9 cellular contexts compared by ENCODE assay signal in the genomic region with DNA sequence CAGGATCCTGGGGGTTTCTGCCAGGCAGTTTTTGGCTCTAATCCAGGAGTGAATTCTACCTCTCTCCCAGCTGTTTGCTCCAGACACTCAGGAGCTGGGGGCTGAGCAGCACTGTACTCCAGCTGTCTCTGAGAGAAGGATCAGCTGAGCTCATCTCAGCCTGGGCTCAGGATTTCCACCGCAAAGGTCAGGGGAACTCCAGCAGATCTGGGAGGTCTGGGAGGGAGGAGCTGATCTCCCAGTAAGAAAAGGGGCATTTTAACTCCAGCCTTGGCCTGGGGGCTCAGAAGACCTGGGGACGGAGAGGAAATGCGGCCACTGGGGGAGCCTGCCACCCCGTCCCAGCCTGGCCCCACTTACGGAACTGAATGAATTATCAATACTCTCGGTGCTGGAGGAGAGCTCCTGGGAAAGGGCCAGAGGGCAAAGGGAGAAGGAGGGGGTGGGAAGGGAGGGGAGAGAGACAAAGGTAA. TPM values are rescaled to one million over a fixed set of nuclear protein-coding genes. Genes with fewer than 3 reads are reported as not detected.
DNase-seq lines count a peak whose midpoint lies in the region; ATAC-seq and TF ChIP-seq lines count a peak whose summit lies in the region.
"Had no signal": no experiment of that assay in that cellular context is flagged by ENCODE, and none has a peak within 500 bp of the region (broad histone marks: within the 10 kb centered on the region; RNA-seq: fewer than 3 reads in every experiment).

No MANE protein-coding gene starts in this region.

- no peaks in the 10 kb centered on the region for H3K9me2 ChIP-seq in GM23338 (ENCODE audit: insufficient read depth)

- peaks cover 10% of the 10 kb centered on the region; the same call in 1 of the 2 replicates for H3K4me1 ChIP-seq in GM23338 (ENCODE audit: insufficient read depth)
- peaks cover 64% of the 10 kb centered on the region for H3K4me1 ChIP-seq in left ventricle myocardium inferior
- H3K4me1 ChIP-seq in gastrocnemius medialis: peaks cover 55 to 60% of the 10 kb centered on the region in 2 donors

- H3F3A ChIP-seq in GM23338 (replicated peaks; ENCODE audit: low read depth): 0 out of 2 replicates have a peak, but pooled peaks cover 4% of the 10 kb centered on the region

- H3K9me3 Mint-ChIP-seq in GM23338: no peaks in the 10 kb centered on the region
- no peaks in the 10 kb centered on the region for H3K9me3 Mint-ChIP-seq in activated T-helper 2 cell treated with anti-CD3 and anti-CD28 coated beads, Interferon-gamma antibody, Interleukin-2, Interleukin-4, amounts not matched to agents 10 μg/mL and 5 μg/mL and 100 μg/mL, durations not matched to agents 14 hours and 24 hours and 36 hours

- peaks cover 4% of the 10 kb centered on the region for H3K27me3 Mint-ChIP-seq in GM23338 (ENCODE audit: insufficient read depth, low read depth, poor library complexity)
- no peaks in the 10 kb centered on the region for H3K27me3 Mint-ChIP-seq in activated T-helper 2 cell treated with anti-CD3 and anti-CD28 coated beads, Interferon-gamma antibody, Interleukin-2, Interleukin-4, amounts not matched to agents 10 μg/mL and 5 μg/mL and 100 μg/mL, durations not matched to agents 14 hours and 24 hours and 36 hours (ENCODE audit: low read depth)

- no peaks in the 10 kb centered on the region for H3K9me3 ChIP-seq in left ventricle myocardium inferior (replicated peaks)
- no peaks in the 10 kb centered on the region for H3K9me3 ChIP-seq in gastrocnemius medialis

- no peak overlapping the region for H2AFZ ChIP-seq in GM23338

- DNase-seq in GM23338 (ENCODE audit: low spot score) (peak; percentile 68), left ventricle myocardium inferior (peak; percentile 35), gastrocnemius medialis (peak in 1 of 2 donors; percentile 69), SKM-1 (lab: John Stamatoyannopoulos, UW; ENCODE audit: unreplicated experiment) (no peak), GM20000 (ENCODE audit: low spot score) (no peak), GM10266 (ENCODE audit: extremely low spot score) (no peak)
- DNase-seq in activated T-helper 2 cell treated with anti-CD3 and anti-CD28 coated beads, Interferon-gamma antibody, Interleukin-2, Interleukin-4, amounts not matched to agents 10 μg/mL and 5 μg/mL and 100 μg/mL, durations not matched to agents 14 hours and 24 hours and 36 hours (ENCODE audit: low spot score): no peak
- DNase-seq: OCI-M1 had no signal

- no peak for TF ChIP-seq POLR2A in gastrocnemius medialis (IDR thresholded peaks at IDR 0.05)

- peaks cover 35% of the 10 kb centered on the region for H3K36me3 Mint-ChIP-seq in GM23338 (ENCODE audit: low read depth)
- peaks cover 79% of the 10 kb centered on the region for H3K36me3 Mint-ChIP-seq in activated T-helper 2 cell treated with anti-CD3 and anti-CD28 coated beads, Interferon-gamma antibody, Interleukin-2, Interleukin-4, amounts not matched to agents 10 μg/mL and 5 μg/mL and 100 μg/mL, durations not matched to agents 14 hours and 24 hours and 36 hours (ENCODE audit: low read depth)

- no peak overlapping the region for H3K4me3 Mint-ChIP-seq in GM23338
- no peak overlapping the region for H3K4me3 Mint-ChIP-seq in activated T-helper 2 cell treated with anti-CD3 and anti-CD28 coated beads, Interferon-gamma antibody, Interleukin-2, Interleukin-4, amounts not matched to agents 10 μg/mL and 5 μg/mL and 100 μg/mL, durations not matched to agents 14 hours and 24 hours and 36 hours (ENCODE audit: low read depth)

- peak overlapping the region; percentile 57; the same call in 1 of the 2 replicates for H3K4me2 ChIP-seq in GM23338

- H3K27ac ChIP-seq in GM23338 (ENCODE audit: low read depth) (no peak overlapping the region), left ventricle myocardium inferior (replicated peaks) (peak overlapping the region; percentile 80), gastrocnemius medialis (peak overlapping the region; percentile 91 to 95 (median 93))

- in situ Hi-C loops in gastrocnemius medialis (cut with MboI; ENCODE audit: low sequenced_read_pairs in 4 of 4): loop anchor here in 1 of 4 donors (10.0 kb wide), 1 partner anchor 85 kb away; the partner anchor contains the start of gene PSMB4

- H3K79me2 ChIP-seq in GM23338 (replicated peaks; ENCODE audit: insufficient read depth): no peaks in the 10 kb centered on the region

- H3K27ac Mint-ChIP-seq in GM23338: peak overlapping the region; percentile 78
- H3K27ac Mint-ChIP-seq in activated T-helper 2 cell treated with anti-CD3 and anti-CD28 coated beads, Interferon-gamma antibody, Interleukin-2, Interleukin-4, amounts not matched to agents 10 μg/mL and 5 μg/mL and 100 μg/mL, durations not matched to agents 14 hours and 24 hours and 36 hours: peak overlapping the region; percentile 40

- H3K4me3 ChIP-seq in GM23338 (no peak overlapping the region), left ventricle myocardium inferior (no peak overlapping the region), gastrocnemius medialis (no peak overlapping the region)

- H3K36me3 ChIP-seq in GM23338 (ENCODE audit: insufficient read depth) (peaks cover 27% of the 10 kb centered on the region), left ventricle myocardium inferior (peaks cover 56% of the 10 kb centered on the region), gastrocnemius medialis (peaks cover 0 to 40% of the 10 kb centered on the region in 2 donors)

- ATAC-seq in GM23338: peak; percentile 95
- ATAC-seq in gastrocnemius medialis: peak in 1 of 2 donors; percentile 30
- no peak for ATAC-seq in HG03097 (IDR thresholded peaks at IDR 0.05; ENCODE audit: low FRiP score, unreplicated experiment)

- TF ChIP-seq CTCF in GM23338 (conservative IDR thresholded peaks at IDR 0.05; ENCODE audit: low read depth in 2 of 2): no peak
- no peak for TF ChIP-seq CTCF in left ventricle myocardium inferior (IDR thresholded peaks at IDR 0.05; ENCODE audit: borderline replicate concordance)
- TF ChIP-seq CTCF in gastrocnemius medialis (IDR thresholded peaks at IDR 0.05 in 4 of 5, conservative IDR thresholded peaks at IDR 0.05 in 1 of 5): no peak
- no peak for TF ChIP-seq CTCF in GM20000 (IDR thresholded peaks at IDR 0.05; ENCODE audit: extremely low read depth, missing control alignments)
- TF ChIP-seq CTCF in GM10266 (IDR thresholded peaks at IDR 0.05; ENCODE audit: control insufficient read depth, insufficient read depth, low read depth, missing control alignments): no peak

- H3K27me3 ChIP-seq in GM23338 (ENCODE audit: insufficient read depth) (no peaks in the 10 kb centered on the region), left ventricle myocardium inferior (ENCODE audit: low read depth) (no peaks in the 10 kb centered on the region), gastrocnemius medialis (no peaks in the 10 kb centered on the region)

- peaks cover 18% of the 10 kb centered on the region for H3K4me1 Mint-ChIP-seq in GM23338
- H3K4me1 Mint-ChIP-seq in activated T-helper 2 cell treated with anti-CD3 and anti-CD28 coated beads, Interferon-gamma antibody, Interleukin-2, Interleukin-4, amounts not matched to agents 10 μg/mL and 5 μg/mL and 100 μg/mL, durations not matched to agents 14 hours and 24 hours and 36 hours (ENCODE audit: low read depth): peaks cover 21% of the 10 kb centered on the region

- intact Hi-C loops in activated T-helper 2 cell treated with anti-CD3 and anti-CD28 coated beads, Interferon-gamma antibody, Interleukin-2, Interleukin-4, amounts not matched to agents 10 μg/mL and 5 μg/mL and 100 μg/mL, durations not matched to agents 14 hours and 24 hours and 36 hours (cut with micrococcal nuclease): loop anchor here (2.0 kb wide), 1 partner anchor 37 kb away; the partner anchor contains the start of gene RFX5
- intact Hi-C loops in left ventricle myocardium inferior (cut with micrococcal nuclease) (no loop called here), gastrocnemius medialis (cut with DNase I; ENCODE audit: low total_unique reads) (loop anchor here (5.0 kb wide), 2 partner anchors 92 to 522 kb away; partner anchors contain the start of gene RORC)

- H4K20me1 ChIP-seq in GM23338 (replicated peaks; ENCODE audit: insufficient read depth): peaks cover 6% of the 10 kb centered on the region

TF ChIP-seq in GM23338, 12 proteins besides CTCF, POLR2A, EP300 and RAD21 (continues in another document):
- no peak for TF ChIP-seq STAT1 (IDR thresholded peaks at IDR 0.05; ENCODE audit: unreplicated experiment)
- TF ChIP-seq CREB1 (CRISPR knock-in tag; IDR thresholded peaks at IDR 0.05; ENCODE audit: low read depth): no peak
- no peak for TF ChIP-seq POLR2AphosphoS5 (IDR thresholded peaks at IDR 0.05; ENCODE audit: low read depth)
- TF ChIP-seq ZNF331 (CRISPR knock-in tag; IDR thresholded peaks at IDR 0.05; ENCODE audit: low read depth): no peak

RNA-seq across cellular contexts. Expression of gene PI4KB, which starts 17.3 kb away (rescaled TPM):
- 19.1 and 25.5 TPM in 2 replicates for total RNA-seq in GM23338 (2014; rRNA removed; shearing (Covaris generic))
- 12.3 and 15.3 TPM in 2 replicates for polyA plus RNA-seq in GM23338 (2016; fragmentation: Nextera tagmentation; extraction: Ambion mirVana)
- total RNA-seq in activated T-helper 2 cell treated with anti-CD3 and anti-CD28 coated beads, Interferon-gamma antibody, Interleukin-2, Interleukin-4, amounts not matched to agents 10 μg/mL and 5 μg/mL and 100 μg/mL, durations not matched to agents 14 hours and 24 hours and 36 hours: 53.6 and 57.3 TPM in 2 replicates
- total RNA-seq in left ventricle myocardium inferior: 44.5 TPM
- 10 to 100 TPM; 65.5 to 98.1 (median 77.3) TPM for total RNA-seq in gastrocnemius medialis

RNA-seq across cellular contexts. Expression of gene ZNF687, which starts 27.8 kb away (rescaled TPM):
- total RNA-seq in GM23338 (2014; rRNA removed; shearing (Covaris generic)): 63.1 and 63.9 TPM in 2 replicates
- polyA plus RNA-seq in GM23338 (2016; fragmentation: Nextera tagmentation; extraction: Ambion mirVana): 7.7 and 8.2 TPM in 2 replicates
- 25.0 and 25.3 TPM in 2 replicates for total RNA-seq in activated T-helper 2 cell treated with anti-CD3 and anti-CD28 coated beads, Interferon-gamma antibody, Interleukin-2, Interleukin-4, amounts not matched to agents 10 μg/mL and 5 μg/mL and 100 μg/mL, durations not matched to agents 14 hours and 24 hours and 36 hours
- 11.2 TPM for total RNA-seq in left ventricle myocardium inferior
- total RNA-seq in gastrocnemius medialis: 10 to 100 TPM; 11.9 to 19.6 (median 16.6) TPM

RNA-seq across cellular contexts. Expression of gene RFX5, which starts 37.2 kb away (rescaled TPM):
- total RNA-seq in GM23338 (2014; rRNA removed; shearing (Covaris generic)): 44.5 and 48.5 TPM in 2 replicates
- 13.0 and 13.3 TPM in 2 replicates for polyA plus RNA-seq in GM23338 (2016; fragmentation: Nextera tagmentation; extraction: Ambion mirVana)
- 68.9 and 85.5 TPM in 2 replicates for total RNA-seq in activated T-helper 2 cell treated with anti-CD3 and anti-CD28 coated beads, Interferon-gamma antibody, Interleukin-2, Interleukin-4, amounts not matched to agents 10 μg/mL and 5 μg/mL and 100 μg/mL, durations not matched to agents 14 hours and 24 hours and 36 hours
- total RNA-seq in left ventricle myocardium inferior (21.0 TPM), gastrocnemius medialis (10 to 100 TPM; 11.4 to 24.0 (median 20.6) TPM)

RNA-seq across cellular contexts. Expression of gene PSMD4, which starts 55.4 kb away (rescaled TPM):
- 165 and 171 TPM in 2 replicates for total RNA-seq in GM23338 (2014; rRNA removed; shearing (Covaris generic))
- 235 and 263 TPM in 2 replicates for polyA plus RNA-seq in GM23338 (2016; fragmentation: Nextera tagmentation; extraction: Ambion mirVana)
- 271 and 280 TPM in 2 replicates for total RNA-seq in activated T-helper 2 cell treated with anti-CD3 and anti-CD28 coated beads, Interferon-gamma antibody, Interleukin-2, Interleukin-4, amounts not matched to agents 10 μg/mL and 5 μg/mL and 100 μg/mL, durations not matched to agents 14 hours and 24 hours and 36 hours
- 142 TPM for total RNA-seq in left ventricle myocardium inferior
- total RNA-seq in gastrocnemius medialis: 100 to 1,000 TPM; 263 to 439 (median 340) TPM

Comparison
In these comparisons a context has a peak if more than half of its experiments do, and no peak if none do; other contexts are left out.
1. DNase-seq: peak in GM23338 (single experiment) and left ventricle myocardium inferior (single experiment); none in activated T-helper 2 cell treated with anti-CD3 and anti-CD28 coated beads, Interferon-gamma antibody, Interleukin-2, Interleukin-4, amounts not matched to agents 10 μg/mL and 5 μg/mL and 100 μg/mL, durations not matched to agents 14 hours and 24 hours and 36 hours (single experiment), SKM-1 (single experiment), GM20000 (single experiment) and GM10266 (single experiment).